ENCODE assay signal across 8 cellular contexts in genomic region chr2:168194784-168195522, GRCh38. TPM values are rescaled to one million over a fixed set of nuclear protein-coding genes. Genes with fewer than 3 reads are reported as not detected.
DNase-seq lines count a peak whose midpoint lies in the region; ATAC-seq and TF ChIP-seq lines count a peak whose summit lies in the region.

No MANE protein-coding gene starts in this region.

- no peaks in the 10 kb centered on the region for H3K9me3 ChIP-seq in hepatocyte (ENCODE audit: low read depth)
- no peaks in the 10 kb centered on the region for H3K9me3 ChIP-seq in MM.1S (replicated peaks; ENCODE audit: insufficient read depth, low read length)

- H2AFZ ChIP-seq in KMS-11 (ENCODE audit: low read depth) = no peak overlapping the region
- H2AFZ ChIP-seq in hepatocyte = no peak overlapping the region
- H2AFZ ChIP-seq in MM.1S (ENCODE audit: low read length) = no peak overlapping the region

- H4K20me1 ChIP-seq in KMS-11 (ENCODE audit: insufficient read depth) (no peaks in the 10 kb centered on the region), hepatocyte (ENCODE audit: insufficient read depth, poor library complexity, severe bottlenecking) (no peaks in the 10 kb centered on the region), MM.1S (ENCODE audit: insufficient read depth, low read length) (no peaks in the 10 kb centered on the region)

- H3K4me3 ChIP-seq in KMS-11 (IDR thresholded peaks at IDR 0.05; ENCODE audit: insufficient read depth, low read depth, low read length) (no peak overlapping the region), hepatocyte (no peak overlapping the region), MM.1S (ENCODE audit: low read length) (no peak overlapping the region)

- H3K27ac ChIP-seq in KMS-11 = peak overlapping the region; percentile 78
- no peak overlapping the region for H3K27ac ChIP-seq in hepatocyte
- no peak overlapping the region for H3K27ac ChIP-seq in MM.1S (ENCODE audit: low read length)

- H3K36me3 ChIP-seq in KMS-11 (ENCODE audit: insufficient read depth) (no peaks in the 10 kb centered on the region), hepatocyte (replicated peaks; ENCODE audit: insufficient read depth, low read depth) (no peaks in the 10 kb centered on the region), MM.1S (replicated peaks; ENCODE audit: insufficient read depth, low read length) (no peaks in the 10 kb centered on the region)

- ATAC-seq in GM18511 (IDR thresholded peaks at IDR 0.05; ENCODE audit: unreplicated experiment) = peak; percentile 94
- ATAC-seq in GM21723 (IDR thresholded peaks at IDR 0.05; ENCODE audit: unreplicated experiment) = peak; percentile 96

- 89% methylated on average over 7 of the region's 7 CpGs for WGBS in hepatocyte (ENCODE audit: low lambda C conversion rate, missing lambda C conversion rate)

- peaks cover 57% of the 10 kb centered on the region for H3K4me1 ChIP-seq in KMS-11 (ENCODE audit: low read depth, poor library complexity, severe bottlenecking)
- peaks cover 36% of the 10 kb centered on the region for H3K4me1 ChIP-seq in hepatocyte (ENCODE audit: insufficient read depth)
- no peaks in the 10 kb centered on the region for H3K4me1 ChIP-seq in MM.1S (ENCODE audit: low read length)

- no peaks in the 10 kb centered on the region for H3K9me2 ChIP-seq in hepatocyte (replicated peaks; ENCODE audit: insufficient read depth)
- H3K9me2 ChIP-seq in MM.1S (replicated peaks; ENCODE audit: insufficient read depth, low read length) = no peaks in the 10 kb centered on the region

- H3F3A ChIP-seq in MM.1S (ENCODE audit: insufficient read depth, low read length) = no peaks in the 10 kb centered on the region

- peak overlapping the region; percentile 7; the same call in 1 of the 2 replicates for H3K9ac ChIP-seq in KMS-11
- no peak overlapping the region for H3K9ac ChIP-seq in MM.1S (ENCODE audit: low read length)

- TF ChIP-seq CTCF in KMS-11 (conservative IDR thresholded peaks at IDR 0.05; ENCODE audit: low read depth, low read length) = no peak
- TF ChIP-seq CTCF in hepatocyte (IDR thresholded peaks at IDR 0.05; ENCODE audit: poor library complexity) = no peak
- no peak for TF ChIP-seq CTCF in MM.1S (IDR thresholded peaks at IDR 0.05; ENCODE audit: low read length)

- H3K79me2 ChIP-seq in KMS-11 (ENCODE audit: insufficient read depth, low read depth) (no peaks in the 10 kb centered on the region; the same call in 1 of the 2 replicates), hepatocyte (peaks cover 83% of the 10 kb centered on the region), MM.1S (ENCODE audit: low read length) (no peaks in the 10 kb centered on the region)

- DNase-seq in germinal center (ENCODE audit: low spot score) (peak; percentile 52), hepatocyte (ENCODE audit: low spot score) (no peak), MM.1S (no peak), DMS153 (lab: John Stamatoyannopoulos, UW) (no peak), NCI-H82 treated with DMSO at 0.1 percent for 48 hours (lab: John Stamatoyannopoulos, UW; ENCODE audit: unreplicated experiment) (no peak)

- H3K27me3 ChIP-seq in KMS-11 (ENCODE audit: insufficient read depth, low read depth) (no peaks in the 10 kb centered on the region), hepatocyte (no peaks in the 10 kb centered on the region), MM.1S (replicated peaks; ENCODE audit: insufficient read depth, low read length) (no peaks in the 10 kb centered on the region)

- H3K4me2 ChIP-seq in KMS-11 (peak overlapping the region; percentile 79), hepatocyte (no peak overlapping the region), MM.1S (ENCODE audit: low read depth, low read length) (no peak overlapping the region)

RNA-seq across cellular contexts. Expression of gene STK39, which starts 52.4 kb away (rescaled TPM):
- 35.4 and 39.4 TPM in 2 replicates for total RNA-seq in hepatocyte
- 26.5 and 26.9 TPM in 2 replicates for polyA plus RNA-seq in hepatocyte
